12 cellular contexts compared by ENCODE assay signal in genomic region chr19:13121551-13122274, GRCh38. TPM values are rescaled to one million over a fixed set of nuclear protein-coding genes. Genes with fewer than 3 reads are reported as not detected.
A peak's percentile ranks its signal among the peaks of the same experiment; 100 is the strongest.
DNase-seq lines count a peak whose midpoint lies in the region; ATAC-seq and TF ChIP-seq lines count a peak whose summit lies in the region.
"Had no signal": no experiment of that assay in that cellular context is flagged by ENCODE, and none has a peak within 500 bp of the region (broad histone marks: within the 10 kb centered on the region; RNA-seq: fewer than 3 reads in every experiment).

No MANE protein-coding gene starts in this region.

- peaks cover 68% of the 10 kb centered on the region for H3K36me3 Mint-ChIP-seq in stimulated activated effector memory CD8-positive, alpha-beta T cell treated with anti-CD3 and anti-CD28 coated beads, Interleukin-12 subunit alpha, Interleukin-12 subunit beta, amount 100 ng/mL, for 72 hours
- H3K36me3 Mint-ChIP-seq in activated T-helper 2 cell treated with anti-CD3 and anti-CD28 coated beads, Interferon-gamma antibody, Interleukin-2, Interleukin-4, amounts not matched to agents 10 μg/mL and 5 μg/mL and 100 μg/mL, durations not matched to agents 14 hours and 24 hours and 36 hours (ENCODE audit: low read depth), result peaks cover 34% of the 10 kb centered on the region

- peak; percentile 17 to 40 for DNase-seq in activated CD4-positive, alpha-beta T cell treated with anti-CD3 and anti-CD28 coated beads, Interleukin-2, amount 50 U/mL, for 48 hours
- DNase-seq in activated CD4-positive, alpha-beta T cell treated with anti-CD3 and anti-CD28 coated beads for 1 hour, result no peak
- DNase-seq in glomerular visceral epithelial cell (ENCODE audit: extremely low spot score) (peak; percentile 92), NCI-H1092 treated with DMSO at 0.1 percent for 48 hours (lab: John Stamatoyannopoulos, UW) (no peak), NCI-H2107 treated with DMSO at 0.1 percent for 48 hours (lab: John Stamatoyannopoulos, UW; ENCODE audit: unreplicated experiment) (no peak)
- DNase-seq in stimulated activated effector memory CD8-positive, alpha-beta T cell treated with anti-CD3 and anti-CD28 coated beads, Interleukin-12 subunit alpha, Interleukin-12 subunit beta, amount 100 ng/mL, for 72 hours (ENCODE audit: low spot score in 2 of 2), result peak; percentile 32 to 73
- no peak for DNase-seq in activated T-helper 2 cell treated with anti-CD3 and anti-CD28 coated beads, Interferon-gamma antibody, Interleukin-2, Interleukin-4, amounts not matched to agents 10 μg/mL and 5 μg/mL and 100 μg/mL, durations not matched to agents 14 hours and 24 hours and 36 hours (ENCODE audit: low spot score)
- DNase-seq: anterior cingulate cortex, NCI-H2171, upper lobe of left lung had no signal

- peak overlapping the region; percentile 31 for H3K4me3 ChIP-seq in WI38 (ENCODE audit: low read depth, low read length)
- H3K4me3 ChIP-seq: upper lobe of left lung had no signal

- TF ChIP-seq CTCF in WI38 (IDR thresholded peaks at IDR 0.05; ENCODE audit: low read depth, low read length), result no peak

- peak overlapping the region; percentile 95 for H3K27ac Mint-ChIP-seq in stimulated activated effector memory CD8-positive, alpha-beta T cell treated with anti-CD3 and anti-CD28 coated beads, Interleukin-12 subunit alpha, Interleukin-12 subunit beta, amount 100 ng/mL, for 72 hours
- no peak overlapping the region for H3K27ac Mint-ChIP-seq in activated T-helper 2 cell treated with anti-CD3 and anti-CD28 coated beads, Interferon-gamma antibody, Interleukin-2, Interleukin-4, amounts not matched to agents 10 μg/mL and 5 μg/mL and 100 μg/mL, durations not matched to agents 14 hours and 24 hours and 36 hours

- H3K9me3 Mint-ChIP-seq in stimulated activated effector memory CD8-positive, alpha-beta T cell treated with anti-CD3 and anti-CD28 coated beads, Interleukin-12 subunit alpha, Interleukin-12 subunit beta, amount 100 ng/mL, for 72 hours, result no peaks in the 10 kb centered on the region
- H3K9me3 Mint-ChIP-seq in activated T-helper 2 cell treated with anti-CD3 and anti-CD28 coated beads, Interferon-gamma antibody, Interleukin-2, Interleukin-4, amounts not matched to agents 10 μg/mL and 5 μg/mL and 100 μg/mL, durations not matched to agents 14 hours and 24 hours and 36 hours, result no peaks in the 10 kb centered on the region

- intact Hi-C loops in activated T-helper 2 cell treated with anti-CD3 and anti-CD28 coated beads, Interferon-gamma antibody, Interleukin-2, Interleukin-4, amounts not matched to agents 10 μg/mL and 5 μg/mL and 100 μg/mL, durations not matched to agents 14 hours and 24 hours and 36 hours (cut with micrococcal nuclease), result no loop called here

- H3K4me1 Mint-ChIP-seq in stimulated activated effector memory CD8-positive, alpha-beta T cell treated with anti-CD3 and anti-CD28 coated beads, Interleukin-12 subunit alpha, Interleukin-12 subunit beta, amount 100 ng/mL, for 72 hours, result peaks cover 54% of the 10 kb centered on the region
- H3K4me1 Mint-ChIP-seq in activated T-helper 2 cell treated with anti-CD3 and anti-CD28 coated beads, Interferon-gamma antibody, Interleukin-2, Interleukin-4, amounts not matched to agents 10 μg/mL and 5 μg/mL and 100 μg/mL, durations not matched to agents 14 hours and 24 hours and 36 hours (ENCODE audit: low read depth), result peaks cover 33% of the 10 kb centered on the region

- H3K4me3 Mint-ChIP-seq in stimulated activated effector memory CD8-positive, alpha-beta T cell treated with anti-CD3 and anti-CD28 coated beads, Interleukin-12 subunit alpha, Interleukin-12 subunit beta, amount 100 ng/mL, for 72 hours, result peak overlapping the region; percentile 85
- H3K4me3 Mint-ChIP-seq in activated T-helper 2 cell treated with anti-CD3 and anti-CD28 coated beads, Interferon-gamma antibody, Interleukin-2, Interleukin-4, amounts not matched to agents 10 μg/mL and 5 μg/mL and 100 μg/mL, durations not matched to agents 14 hours and 24 hours and 36 hours (ENCODE audit: low read depth), result no peak overlapping the region

- H3K27me3 Mint-ChIP-seq in activated T-helper 2 cell treated with anti-CD3 and anti-CD28 coated beads, Interferon-gamma antibody, Interleukin-2, Interleukin-4, amounts not matched to agents 10 μg/mL and 5 μg/mL and 100 μg/mL, durations not matched to agents 14 hours and 24 hours and 36 hours (ENCODE audit: low read depth), result no peaks in the 10 kb centered on the region

- ATAC-seq in stimulated activated effector memory CD8-positive, alpha-beta T cell treated with anti-CD3 and anti-CD28 coated beads, Interleukin-12 subunit alpha, Interleukin-12 subunit beta, amount 100 ng/mL, for 72 hours, result peak; percentile 74

RNA-seq across cellular contexts. Expression of gene NACC1, which starts 3.6 kb away (rescaled TPM):
- 117 and 132 TPM in 2 replicates for total RNA-seq in activated T-helper 2 cell treated with anti-CD3 and anti-CD28 coated beads, Interferon-gamma antibody, Interleukin-2, Interleukin-4, amounts not matched to agents 10 μg/mL and 5 μg/mL and 100 μg/mL, durations not matched to agents 14 hours and 24 hours and 36 hours

RNA-seq across cellular contexts. Expression of gene TRMT1, which starts 5.2 kb away (rescaled TPM):
- total RNA-seq in activated T-helper 2 cell treated with anti-CD3 and anti-CD28 coated beads, Interferon-gamma antibody, Interleukin-2, Interleukin-4, amounts not matched to agents 10 μg/mL and 5 μg/mL and 100 μg/mL, durations not matched to agents 14 hours and 24 hours and 36 hours, result 112 and 116 TPM in 2 replicates

RNA-seq across cellular contexts. Expression of gene LYL1, which starts 19.1 kb away (rescaled TPM):
- total RNA-seq in activated T-helper 2 cell treated with anti-CD3 and anti-CD28 coated beads, Interferon-gamma antibody, Interleukin-2, Interleukin-4, amounts not matched to agents 10 μg/mL and 5 μg/mL and 100 μg/mL, durations not matched to agents 14 hours and 24 hours and 36 hours, result 5.5 and 5.6 TPM in 2 replicates
- total RNA-seq: M059J had no signal

RNA-seq across cellular contexts. Expression of gene STX10, which starts 28.5 kb away (rescaled TPM):
- 68.9 and 69.1 TPM in 2 replicates for total RNA-seq in activated T-helper 2 cell treated with anti-CD3 and anti-CD28 coated beads, Interferon-gamma antibody, Interleukin-2, Interleukin-4, amounts not matched to agents 10 μg/mL and 5 μg/mL and 100 μg/mL, durations not matched to agents 14 hours and 24 hours and 36 hours

RNA-seq across cellular contexts. Expression of gene IER2, which starts 28.5 kb away (rescaled TPM):
- 140 and 143 TPM in 2 replicates for total RNA-seq in activated T-helper 2 cell treated with anti-CD3 and anti-CD28 coated beads, Interferon-gamma antibody, Interleukin-2, Interleukin-4, amounts not matched to agents 10 μg/mL and 5 μg/mL and 100 μg/mL, durations not matched to agents 14 hours and 24 hours and 36 hours

Comparison
In these comparisons a context has a peak if more than half of its experiments do, and no peak if none do; other contexts are left out.
1. DNase-seq: peak in activated CD4-positive, alpha-beta T cell treated with anti-CD3 and anti-CD28 coated beads, Interleukin-2, amount 50 U/mL, for 48 hours (2 of 2), glomerular visceral epithelial cell (single experiment) and stimulated activated effector memory CD8-positive, alpha-beta T cell treated with anti-CD3 and anti-CD28 coated beads, Interleukin-12 subunit alpha, Interleukin-12 subunit beta, amount 100 ng/mL, for 72 hours (2 of 2); none in activated CD4-positive, alpha-beta T cell treated with anti-CD3 and anti-CD28 coated beads for 1 hour (single experiment), NCI-H1092 treated with DMSO at 0.1 percent for 48 hours (single experiment), NCI-H2107 treated with DMSO at 0.1 percent for 48 hours (single experiment) and activated T-helper 2 cell treated with anti-CD3 and anti-CD28 coated beads, Interferon-gamma antibody, Interleukin-2, Interleukin-4, amounts not matched to agents 10 μg/mL and 5 μg/mL and 100 μg/mL, durations not matched to agents 14 hours and 24 hours and 36 hours (single experiment).